In genomic region chr15:62795700-62796099, GRCh38 we compare ENCODE assay signal across 24 cellular contexts.
A peak's percentile ranks its signal among the peaks of the same experiment; 100 is the strongest.
DNase-seq lines count a peak whose midpoint lies in the region; ATAC-seq, FAIRE-seq and TF ChIP-seq lines count a peak whose summit lies in the region.
"Had no signal": no experiment of that assay in that cellular context is flagged by ENCODE, and none has a peak within 500 bp of the region (broad histone marks: within the 10 kb centered on the region; RNA-seq: fewer than 3 reads in every experiment).

No MANE protein-coding gene starts in this region.

- CTCF ChIA-PET in K562 (lab: Yijun Ruan, JAX; ENCODE audit: low intra/inter-chr PET ratio): no interaction called here

- no peaks in the 10 kb centered on the region for H3K79me2 ChIP-seq in K562 (ENCODE audit: control insufficient read depth, insufficient read depth, low read length)

- H3K27me3 ChIP-seq in cardiac muscle cell (no peaks in the 10 kb centered on the region), right atrium auricular region (no peaks in the 10 kb centered on the region), K562 (ENCODE audit: control insufficient read depth in 2 of 2, insufficient read depth in 2 of 2, low read length in 2 of 2) (peaks cover 47 to 77% of the 10 kb centered on the region in 2 experiments)
- H3K27me3 ChIP-seq: BLaER1 had no signal

- TF ChIP-seq RAD21 in K562 (CRISPR knock-in tag; conservative IDR thresholded peaks at IDR 0.05 in 1 of 2, IDR thresholded peaks at IDR 0.05 in 1 of 2): no peak

- H3K9me1 ChIP-seq in K562 (ENCODE audit: control insufficient read depth, insufficient read depth, low read length): peaks cover 4% of the 10 kb centered on the region

- POLR2A ChIA-PET in K562 (lab: Yijun Ruan, JAX): interaction anchor here (0.6 kb wide), 1 partner anchor 15 kb away, joined by 4 read pairs; no protein-coding TSS in a partner anchor

- TF ChIP-seq EP300 in K562 (IDR thresholded peaks at IDR 0.05; ENCODE audit: low read length): no peak

- no TSS peak for BruUV-seq in K562 (replicated peaks; lab: Mats Ljungman, UMichigan)

- TF ChIP-seq POLR2A in K562 (conservative IDR thresholded peaks at IDR 0.05): no peak

- H3K36me3 Mint-ChIP-seq in nephron (ENCODE audit: low read depth): peaks cover 28% of the 10 kb centered on the region
- H3K36me3 Mint-ChIP-seq: CD4-positive, CD25-positive, alpha-beta regulatory T cell; CD8-positive, alpha-beta T cell had no signal

- no peak overlapping the region for H3K4me3 ChIP-seq in cardiac muscle cell
- H3K4me3 ChIP-seq in right atrium auricular region: no peak overlapping the region
- H3K4me3 ChIP-seq in K562: no peak overlapping the region
- H3K4me3 ChIP-seq: BLaER1, HAP-1 had no signal

- peaks cover 8% of the 10 kb centered on the region; the same call in 1 of the 2 replicates for H4K20me1 ChIP-seq in K562 (replicated peaks; ENCODE audit: control insufficient read depth, insufficient read depth, low read length)
- H4K20me1 ChIP-seq: BLaER1 had no signal

- DNase-seq in cardiac muscle cell (ENCODE audit: low read depth in 1 of 2, low spot score in 1 of 2) (no peak), right atrium auricular region (ENCODE audit: low spot score) (no peak), K562 (ENCODE audit: extremely low read depth in 1 of 4, low spot score in 3 of 4) (no peak)
- DNase-seq: CD4-positive, CD25-positive, alpha-beta regulatory T cell; CD8-positive, alpha-beta T cell; DMS 273 treated with DMSO at 0.1 percent for 48 hours; DMS79; GF-D8; GOT3; HFFc6 had no signal

- H3K9ac ChIP-seq in K562 (ENCODE audit: insufficient read depth in 1 of 2, low read depth in 2 of 2, low read length in 2 of 2): no peak overlapping the region
- H3K9ac ChIP-seq: BLaER1 had no signal

- H3K4me3 Mint-ChIP-seq in nephron: no peak overlapping the region
- H3K4me3 Mint-ChIP-seq: B cell; CD4-positive, CD25-positive, alpha-beta regulatory T cell; CD8-positive, alpha-beta T cell; HFFc6 had no signal

- intact Hi-C loops in K562 (cut with micrococcal nuclease): no loop called here

- peak overlapping the region; percentile 15 to 88 (median 74) for H3K27ac Mint-ChIP-seq in nephron
- H3K27ac Mint-ChIP-seq: B cell; CD4-positive, CD25-positive, alpha-beta regulatory T cell; CD8-positive, alpha-beta T cell; HFFc6 had no signal

- H3K27me3 Mint-ChIP-seq in nephron (ENCODE audit: low read depth): no peaks in the 10 kb centered on the region

- peaks cover 47% of the 10 kb centered on the region for H3K4me1 ChIP-seq in cardiac muscle cell (ENCODE audit: low read depth)
- peaks cover 0 to 20% of the 10 kb centered on the region in 2 donors for H3K4me1 ChIP-seq in right atrium auricular region
- H3K4me1 ChIP-seq in K562 (replicated peaks in 1 of 2; ENCODE audit: control insufficient read depth in 2 of 2, insufficient read depth in 2 of 2, low read length in 2 of 2): no peaks in the 10 kb centered on the region
- H3K4me1 ChIP-seq: HAP-1 had no signal

- in situ Hi-C loops in K562 (cut with MboI): no loop called here

- no peak for FAIRE-seq in K562 (lab: Jason Lieb, UNC)
- FAIRE-seq: A204.1, D721Med, GM12891, GM18507, H54 had no signal

- H3K9me3 ChIP-seq in cardiac muscle cell (ENCODE audit: low read depth): no peaks in the 10 kb centered on the region
- no peaks in the 10 kb centered on the region for H3K9me3 ChIP-seq in right atrium auricular region
- no peaks in the 10 kb centered on the region for H3K9me3 ChIP-seq in K562 (replicated peaks; ENCODE audit: control insufficient read depth, insufficient read depth, low read depth, low read length)
- H3K9me3 ChIP-seq: BLaER1, HAP-1 had no signal

- peaks cover 64% of the 10 kb centered on the region for H3K4me1 Mint-ChIP-seq in nephron
- H3K4me1 Mint-ChIP-seq: B cell; CD4-positive, CD25-positive, alpha-beta regulatory T cell had no signal

- ATAC-seq in K562: no peak
- no peak for ATAC-seq in GM18519 (IDR thresholded peaks at IDR 0.05; ENCODE audit: low FRiP score, unreplicated experiment)
- no peak for ATAC-seq in SK-N-SH treated with all-trans-retinoic acid at 6 μM for 48 hours
- ATAC-seq in HG02678 (IDR thresholded peaks at IDR 0.05; ENCODE audit: unreplicated experiment): no peak
- ATAC-seq: CD8-positive, alpha-beta T cell had no signal

- 0% methylated on average over 3 of the region's 3 CpGs for WGBS in K562 (ENCODE audit: insufficient coverage, low coverage, missing lambda C conversion rate)

- no peaks in the 10 kb centered on the region for H3K36me3 ChIP-seq in cardiac muscle cell
- H3K36me3 ChIP-seq in right atrium auricular region: peaks cover 9% of the 10 kb centered on the region
- H3K36me3 ChIP-seq in K562 (ENCODE audit: control insufficient read depth, insufficient read depth, low read length): no peaks in the 10 kb centered on the region
- H3K36me3 ChIP-seq: BLaER1, HAP-1 had no signal

- TF ChIP-seq CTCF in cardiac muscle cell (IDR thresholded peaks at IDR 0.05; ENCODE audit: low read depth, low read length) (no peak), right atrium auricular region (IDR thresholded peaks at IDR 0.05) (no peak), K562 (IDR thresholded peaks at IDR 0.05 in 2 of 3, conservative IDR thresholded peaks at IDR 0.05 in 1 of 3; ENCODE audit: insufficient read depth in 2 of 3, low read depth in 1 of 3, low read length in 3 of 3) (no peak), nephron (IDR thresholded peaks at IDR 0.05; ENCODE audit: unreplicated experiment in 3 of 3) (no peak)

- H3K9me3 Mint-ChIP-seq in nephron: no peaks in the 10 kb centered on the region
- H3K9me3 Mint-ChIP-seq: CD4-positive, CD25-positive, alpha-beta regulatory T cell; CD8-positive, alpha-beta T cell; HFFc6 had no signal

- no peak overlapping the region for H2AFZ ChIP-seq in K562 (ENCODE audit: low read depth, low read length)

- H3K27ac ChIP-seq in cardiac muscle cell (peak overlapping the region; percentile 77), right atrium auricular region (no peak overlapping the region), K562 (ENCODE audit: extremely low read depth, low read depth, low read length) (no peak overlapping the region)
- H3K27ac ChIP-seq: 22Rv1, BLaER1, C4-2B had no signal

- H3K4me2 ChIP-seq in K562 (ENCODE audit: insufficient read depth, low read length): no peak overlapping the region
- H3K4me2 ChIP-seq: BLaER1 had no signal

TF ChIP-seq in K562, 482 proteins besides CTCF, POLR2A, EP300 and RAD21:
- peak; percentile 68 for TF ChIP-seq RBM25 (IDR thresholded peaks at IDR 0.05; ENCODE audit: low read depth, low read length, severe bottlenecking)
- TF ChIP-seq NFE2 (IDR thresholded peaks at IDR 0.05; ENCODE audit: low read depth): no peak

TF ChIP-seq in SK-N-SH treated with all-trans-retinoic acid at 6 μM for 48 hours, 23 proteins besides CTCF, POLR2A, EP300 and RAD21 (continues in another document):
- TF ChIP-seq ARNTL (CRISPR knock-in tag; IDR thresholded peaks at IDR 0.05; ENCODE audit: borderline replicate concordance, low read depth) (no peak), GLIS3 (CRISPR knock-in tag; IDR thresholded peaks at IDR 0.05) (no peak), ZNF565 (CRISPR knock-in tag; conservative IDR thresholded peaks at IDR 0.05; ENCODE audit: low read depth) (no peak), ZC3H10 (CRISPR knock-in tag; IDR thresholded peaks at IDR 0.05) (no peak), ZNF8 (CRISPR knock-in tag; IDR thresholded peaks at IDR 0.05) (no peak), ESRRG (CRISPR knock-in tag; IDR thresholded peaks at IDR 0.05) (no peak), TSHZ2 (CRISPR knock-in tag; IDR thresholded peaks at IDR 0.05) (no peak), BACH2 (CRISPR knock-in tag; IDR thresholded peaks at IDR 0.05; ENCODE audit: borderline replicate concordance) (no peak), PPARA (CRISPR knock-in tag; IDR thresholded peaks at IDR 0.05; ENCODE audit: borderline replicate concordance) (no peak), POU6F1 (CRISPR knock-in tag; IDR thresholded peaks at IDR 0.05; ENCODE audit: borderline replicate concordance, low read depth) (no peak), ZNF70 (CRISPR knock-in tag; IDR thresholded peaks at IDR 0.05) (no peak)
